In genomic region chr9:133877967-133878366, GRCh38 we compare ENCODE assay signal across 18 cellular contexts.
DNase-seq lines count a peak whose midpoint lies in the region; ATAC-seq and TF ChIP-seq lines count a peak whose summit lies in the region.
"Had no signal": no experiment of that assay in that cellular context is flagged by ENCODE, and none has a peak within 500 bp of the region (broad histone marks: within the 10 kb centered on the region; RNA-seq: fewer than 3 reads in every experiment).

No MANE protein-coding gene starts in this region.

- CTCF ChIA-PET in HEK293 (lab: Yijun Ruan, JAX): interaction anchor here (0.6 to 1.0 kb wide), 2 partner anchors 16 kb away, joined by 3 read pairs; no protein-coding TSS in a partner anchor
- CTCF ChIA-PET in WTC11 (lab: Charles Lee): interaction anchor here (0.6 kb wide), 1 partner anchor 43 kb away, joined by 4 read pairs; no protein-coding TSS in a partner anchor

- H3F3A ChIP-seq in smooth muscle cell (ENCODE audit: low read depth): peaks cover 10% of the 10 kb centered on the region

- H3K9me3 ChIP-seq in HEK293 (ENCODE audit: control insufficient read depth, insufficient read depth, low read depth, low read length) (no peaks in the 10 kb centered on the region), liver (ENCODE audit: control insufficient read depth in 4 of 4, low read length in 3 of 4) (no peaks in the 10 kb centered on the region), smooth muscle cell (replicated peaks; ENCODE audit: low read depth) (no peaks in the 10 kb centered on the region), ovary (no peaks in the 10 kb centered on the region)
- H3K9me3 ChIP-seq: BE2C had no signal

- H3K4me1 ChIP-seq in HEK293 (ENCODE audit: control insufficient read depth, insufficient read depth, low read length) (no peaks in the 10 kb centered on the region), liver (ENCODE audit: control insufficient read depth in 4 of 4, insufficient read depth in 4 of 4, low read length in 3 of 4) (peaks cover 29 to 84% (median 61%) of the 10 kb centered on the region in 4 donors), smooth muscle cell (ENCODE audit: low read depth) (peaks cover 32% of the 10 kb centered on the region), ovary (ENCODE audit: insufficient read depth) (peaks cover 5% of the 10 kb centered on the region)

- TF ChIP-seq RAD21 in liver (IDR thresholded peaks at IDR 0.05): no peak

- no peak overlapping the region for H3K9ac ChIP-seq in liver (ENCODE audit: low read depth in 1 of 2, low read length in 2 of 2)
- H3K9ac ChIP-seq in smooth muscle cell (ENCODE audit: low read depth): no peak overlapping the region
- H3K9ac ChIP-seq: GM23248 had no signal

- ATAC-seq in WTC11 (no peak), HG03571 (IDR thresholded peaks at IDR 0.05; ENCODE audit: unreplicated experiment) (no peak)
- ATAC-seq: SK-N-SH treated with all-trans-retinoic acid at 6 μM for 48 hours had no signal

- H3K9me3 Mint-ChIP-seq in WTC11: no peaks in the 10 kb centered on the region
- H3K9me3 Mint-ChIP-seq: CD4-positive, alpha-beta memory T cell; IgD-negative memory B cell had no signal

- TF ChIP-seq CTCF in HEK293 (tag by site-specific recombination; IDR thresholded peaks at IDR 0.05): no peak
- TF ChIP-seq CTCF in WTC11 (IDR thresholded peaks at IDR 0.05): no peak
- no peak for TF ChIP-seq CTCF in liver (IDR thresholded peaks at IDR 0.05; ENCODE audit: low read depth, low read length, missing input control)
- TF ChIP-seq CTCF in smooth muscle cell (IDR thresholded peaks at IDR 0.05; ENCODE audit: borderline replicate concordance, insufficient read depth, poor library complexity, severe bottlenecking): no peak
- TF ChIP-seq CTCF in ovary (IDR thresholded peaks at IDR 0.05): no peak

- no peaks in the 10 kb centered on the region for H3K36me3 ChIP-seq in HEK293 (ENCODE audit: control insufficient read depth in 2 of 2, insufficient read depth in 1 of 2, low read length in 2 of 2)
- H3K36me3 ChIP-seq in liver (ENCODE audit: control insufficient read depth in 4 of 4, insufficient read depth in 3 of 4, low read depth in 1 of 4, low read length in 3 of 4): no peaks in the 10 kb centered on the region
- no peaks in the 10 kb centered on the region for H3K36me3 ChIP-seq in smooth muscle cell (ENCODE audit: low read depth)
- H3K36me3 ChIP-seq in ovary: no peaks in the 10 kb centered on the region
- H3K36me3 ChIP-seq: BE2C had no signal

- TF ChIP-seq POLR2A in ovary (IDR thresholded peaks at IDR 0.05): no peak

- no peak overlapping the region for H3K4me3 Mint-ChIP-seq in WTC11
- H3K4me3 Mint-ChIP-seq: CD4-positive, alpha-beta memory T cell had no signal

- H3K4me1 Mint-ChIP-seq in WTC11: peaks cover 29% of the 10 kb centered on the region
- H3K4me1 Mint-ChIP-seq: CD4-positive, alpha-beta memory T cell had no signal

- POLR2A ChIA-PET in HEK293 (lab: Yijun Ruan, JAX): no interaction called here
- POLR2A ChIA-PET in WTC11 (lab: Charles Lee): no interaction called here

- H2AFZ ChIP-seq in smooth muscle cell (ENCODE audit: low read depth): no peak overlapping the region
- H2AFZ ChIP-seq: GM23248, PC-9 had no signal

- H3K79me2 ChIP-seq in smooth muscle cell (ENCODE audit: low read depth): peaks cover 68% of the 10 kb centered on the region

- H3K27me3 ChIP-seq in liver (ENCODE audit: control insufficient read depth in 4 of 4, insufficient read depth in 4 of 4, low read length in 3 of 4) (no peaks in the 10 kb centered on the region), smooth muscle cell (ENCODE audit: low read depth) (no peaks in the 10 kb centered on the region), ovary (no peaks in the 10 kb centered on the region)
- H3K27me3 ChIP-seq: BE2C had no signal

- H3K27ac Mint-ChIP-seq in WTC11: peak overlapping the region; percentile 87
- H3K27ac Mint-ChIP-seq: CD4-positive, alpha-beta memory T cell had no signal

- H3K27ac ChIP-seq in HEK293 (ENCODE audit: extremely low read depth, low read depth, low read length) (no peak overlapping the region), liver (ENCODE audit: low read depth in 1 of 2, low read length in 2 of 2) (peak overlapping the region; percentile 23 to 32), smooth muscle cell (ENCODE audit: low read depth) (peak overlapping the region; percentile 96), ovary (no peak overlapping the region)
- H3K27ac ChIP-seq: GM23248, PC-9 had no signal

- no peak for TF ChIP-seq EP300 in ovary (IDR thresholded peaks at IDR 0.05)

- no peaks in the 10 kb centered on the region for H3K36me3 Mint-ChIP-seq in WTC11
- H3K36me3 Mint-ChIP-seq: CD4-positive, alpha-beta memory T cell; IgD-negative memory B cell had no signal

- 77% methylated on average over 17 of the region's 17 CpGs for WGBS in liver
- 92% methylated on average over 17 of the region's 17 CpGs for WGBS in smooth muscle cell (ENCODE audit: low lambda C conversion rate)
- WGBS in ovary, 3 donors: 93 to 95% (median 93%) methylated on average over 17 of the region's 17 CpGs

- intact Hi-C loops in ovary (cut with DNase I): no loop called here

- DNase-seq in WTC11 (ENCODE audit: low spot score) (no peak), smooth muscle cell (lab: John Stamatoyannopoulos, UW; ENCODE audit: unreplicated experiment) (no peak), ovary (no peak), NCI-H146 treated with DMSO at 0.1 percent for 48 hours (lab: John Stamatoyannopoulos, UW; ENCODE audit: unreplicated experiment) (no peak)
- DNase-seq: BE2C; CD4-positive, alpha-beta memory T cell; GF-D8; GM23248; NCI-H1436 treated with DMSO at 0.1 percent for 48 hours; NCI-H345; NCI-H748 treated with DMSO at 0.1 percent for 48 hours; PC-9; Right ventricle myocardium superior had no signal

- H3K27me3 Mint-ChIP-seq in WTC11 (ENCODE audit: low read depth): no peaks in the 10 kb centered on the region
- H3K27me3 Mint-ChIP-seq: CD4-positive, alpha-beta memory T cell; IgD-negative memory B cell had no signal

- H3K4me3 ChIP-seq in HEK293 (ENCODE audit: low read depth, low read length): no peak overlapping the region
- H3K4me3 ChIP-seq in liver (ENCODE audit: low read depth in 1 of 3, low read length in 3 of 3): no peak overlapping the region
- no peak overlapping the region for H3K4me3 ChIP-seq in smooth muscle cell
- H3K4me3 ChIP-seq in ovary: no peak overlapping the region
- H3K4me3 ChIP-seq: GM23248, PC-9 had no signal

- H3K4me2 ChIP-seq in smooth muscle cell: no peak overlapping the region
- H3K4me2 ChIP-seq: PC-9 had no signal

- H4K20me1 ChIP-seq in smooth muscle cell (ENCODE audit: low read depth): no peaks in the 10 kb centered on the region

TF ChIP-seq in HEK293, 187 proteins besides CTCF, POLR2A, EP300 and RAD21 (continues in another document):
- TF ChIP-seq ZFP69B (tag by site-specific recombination; IDR thresholded peaks at IDR 0.05): peak; percentile 39; the same call in 1 of the 2 replicates

TF ChIP-seq in WTC11, 78 proteins besides CTCF, POLR2A, EP300 and RAD21:
- TF ChIP-seq NFE2L1 (CRISPR knock-in tag; IDR thresholded peaks at IDR 0.05) (no peak), ATF1 (CRISPR knock-in tag; IDR thresholded peaks at IDR 0.05) (no peak), ATF3 (CRISPR knock-in tag; conservative IDR thresholded peaks at IDR 0.05) (no peak), IRF2 (CRISPR knock-in tag; IDR thresholded peaks at IDR 0.05; ENCODE audit: borderline replicate concordance, low read depth) (no peak), RORB (CRISPR knock-in tag; IDR thresholded peaks at IDR 0.05) (no peak), SMAD3 (CRISPR knock-in tag; IDR thresholded peaks at IDR 0.05; ENCODE audit: borderline replicate concordance) (no peak), TEAD1 (CRISPR knock-in tag; IDR thresholded peaks at IDR 0.05) (no peak), NR3C1 (CRISPR knock-in tag; conservative IDR thresholded peaks at IDR 0.05; ENCODE audit: low read depth) (no peak), OVOL2 (CRISPR knock-in tag; IDR thresholded peaks at IDR 0.05; ENCODE audit: borderline replicate concordance) (no peak), TEAD4 (CRISPR knock-in tag; IDR thresholded peaks at IDR 0.05) (no peak), NR1H2 (CRISPR knock-in tag; IDR thresholded peaks at IDR 0.05) (no peak), SMAD4 (CRISPR knock-in tag; IDR thresholded peaks at IDR 0.05) (no peak)

TF ChIP-seq in liver, 16 proteins besides CTCF, POLR2A, EP300 and RAD21:
- no peak for TF ChIP-seq EGR1 (IDR thresholded peaks at IDR 0.05; ENCODE audit: low read depth in 2 of 2)
- TF ChIP-seq MAX (IDR thresholded peaks at IDR 0.05): no peak
- no peak for TF ChIP-seq SP1 (IDR thresholded peaks at IDR 0.05)
- TF ChIP-seq ZBTB33 (IDR thresholded peaks at IDR 0.05): no peak
- TF ChIP-seq GABPA (IDR thresholded peaks at IDR 0.05 in 1 of 2, conservative IDR thresholded peaks at IDR 0.05 in 1 of 2): no peak
- TF ChIP-seq JUND (IDR thresholded peaks at IDR 0.05): no peak
- no peak for TF ChIP-seq HNF4G (IDR thresholded peaks at IDR 0.05)
- no peak for TF ChIP-seq YY1 (IDR thresholded peaks at IDR 0.05)
- TF ChIP-seq TAF1 (conservative IDR thresholded peaks at IDR 0.05): no peak
- no peak for TF ChIP-seq FOXA2 (IDR thresholded peaks at IDR 0.05)
- TF ChIP-seq NR2F2 (IDR thresholded peaks at IDR 0.05): no peak
TF ChIP-seq in liver: peak in this region for 0.

Comparison
In these comparisons a context has a peak if more than half of its experiments do, and no peak if none do; other contexts are left out.
1. H3K27ac ChIP-seq: peak in liver (2 of 2) and smooth muscle cell (single experiment); none in HEK293 (single experiment) and ovary (0 of 2).